19 cellular contexts compared by ENCODE assay signal in the genomic region with DNA sequence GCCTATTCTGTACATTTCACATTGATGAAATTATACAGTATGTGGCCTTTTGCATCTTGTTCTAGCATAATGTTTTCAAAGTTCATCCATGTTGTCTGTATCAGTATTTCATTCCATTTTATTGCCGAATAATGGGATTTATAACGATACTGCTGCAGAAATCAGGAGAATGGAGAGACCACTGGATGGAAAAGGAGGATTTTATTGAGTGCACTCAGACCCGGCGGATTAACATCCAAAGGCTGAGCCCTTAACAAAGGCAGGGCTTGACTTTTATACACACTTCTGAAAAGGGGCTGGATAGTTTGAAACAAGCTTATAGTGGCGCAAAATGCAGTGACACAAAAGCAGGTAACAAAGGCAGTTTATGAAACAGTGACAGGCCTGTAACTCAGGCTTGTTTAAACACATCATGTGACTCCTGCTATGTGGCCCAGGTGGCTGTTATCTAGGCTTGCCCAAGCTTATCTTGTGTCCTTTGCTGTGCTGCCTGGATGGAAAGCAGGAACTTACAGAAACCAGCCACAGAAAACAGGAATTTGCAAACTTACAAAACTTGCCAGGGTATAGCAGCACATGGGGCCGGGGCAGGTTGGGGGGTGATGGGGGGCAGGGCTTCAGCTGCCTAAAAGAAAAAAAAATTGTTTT. TPM values are rescaled to one million over a fixed set of nuclear protein-coding genes. Genes with fewer than 3 reads are reported as not detected.
DNase-seq lines count a peak whose midpoint lies in the region; ATAC-seq, FAIRE-seq and TF ChIP-seq lines count a peak whose summit lies in the region.
"Had no signal": no experiment of that assay in that cellular context is flagged by ENCODE, and none has a peak within 500 bp of the region (broad histone marks: within the 10 kb centered on the region; RNA-seq: fewer than 3 reads in every experiment).

No MANE protein-coding gene starts in this region.

- no peak for TF ChIP-seq CTCF in K562 (IDR thresholded peaks at IDR 0.05 in 2 of 3, conservative IDR thresholded peaks at IDR 0.05 in 1 of 3; ENCODE audit: insufficient read depth in 2 of 3, low read depth in 1 of 3, low read length in 3 of 3)

- no peak overlapping the region for H3K9ac ChIP-seq in Karpas-422 (ENCODE audit: low read length)
- no peak overlapping the region for H3K9ac ChIP-seq in K562 (ENCODE audit: insufficient read depth in 1 of 2, low read depth in 2 of 2, low read length in 2 of 2)

- H3K27me3 ChIP-seq in Karpas-422 (ENCODE audit: low read length) (no peaks in the 10 kb centered on the region), K562 (ENCODE audit: control insufficient read depth in 2 of 2, insufficient read depth in 2 of 2, low read length in 2 of 2) (no peaks in the 10 kb centered on the region)
- H3K27me3 ChIP-seq: gastroesophageal sphincter, testis had no signal

- BruUV-seq in K562 (replicated peaks; lab: Mats Ljungman, UMichigan): no TSS peak

- POLR2A ChIA-PET in K562 (lab: Yijun Ruan, JAX): no interaction called here

- TF ChIP-seq EP300 in K562 (IDR thresholded peaks at IDR 0.05; ENCODE audit: low read length): no peak

- in situ Hi-C loops in K562 (cut with MboI): no loop called here

- H3K9me1 ChIP-seq in K562 (ENCODE audit: control insufficient read depth, insufficient read depth, low read length): no peaks in the 10 kb centered on the region

- ATAC-seq in K562 (no peak), left lobe of liver (peak; percentile 54)
- ATAC-seq: gastroesophageal sphincter; naive thymus-derived CD8-positive, alpha-beta T cell had no signal

- intact Hi-C loops in K562 (cut with micrococcal nuclease): no loop called here

- H3K27ac ChIP-seq in Karpas-422 (ENCODE audit: low read length) (no peak overlapping the region), K562 (ENCODE audit: extremely low read depth, low read depth, low read length) (no peak overlapping the region)
- H3K27ac ChIP-seq: 22Rv1, gastroesophageal sphincter, testis had no signal

- H3K4me3 ChIP-seq in Karpas-422 (ENCODE audit: low read length) (no peak overlapping the region), K562 (no peak overlapping the region)
- H3K4me3 ChIP-seq: gastroesophageal sphincter, testis had no signal

- CTCF ChIA-PET in K562 (lab: Yijun Ruan, JAX; ENCODE audit: low intra/inter-chr PET ratio): no interaction called here

- H4K20me1 ChIP-seq in Karpas-422 (ENCODE audit: insufficient read depth, low read depth, low read length): no peaks in the 10 kb centered on the region
- H4K20me1 ChIP-seq in K562 (replicated peaks; ENCODE audit: control insufficient read depth, insufficient read depth, low read length): no peaks in the 10 kb centered on the region

- H3K9me3 ChIP-seq in Karpas-422 (ENCODE audit: low read length) (peaks cover 37% of the 10 kb centered on the region), K562 (replicated peaks; ENCODE audit: control insufficient read depth, insufficient read depth, low read depth, low read length) (peaks cover 26% of the 10 kb centered on the region)
- H3K9me3 ChIP-seq: testis had no signal

- 17% methylated on average over 6 of the region's 6 CpGs for WGBS in K562 (ENCODE audit: insufficient coverage, low coverage, missing lambda C conversion rate)

- FAIRE-seq in K562 (lab: Jason Lieb, UNC): no peak
- FAIRE-seq: TTC549 had no signal

- H3K4me1 ChIP-seq in Karpas-422 (ENCODE audit: low read length) (no peaks in the 10 kb centered on the region), K562 (replicated peaks in 1 of 2; ENCODE audit: control insufficient read depth in 2 of 2, insufficient read depth in 2 of 2, low read length in 2 of 2) (peaks cover 0 to 15% of the 10 kb centered on the region in 2 experiments; a peak in 2 of 5 replicates)
- H3K4me1 ChIP-seq: Caco-2, gastroesophageal sphincter had no signal

- DNase-seq in DMS 273 (lab: John Stamatoyannopoulos, UW; ENCODE audit: unreplicated experiment): peak; percentile 54
- no peak for DNase-seq in DMS 273 treated with DMSO at 0.1 percent for 48 hours (lab: John Stamatoyannopoulos, UW)
- peak; percentile 51 for DNase-seq in Karpas-422
- peak in 1 of 4 experiments; percentile 66 for DNase-seq in K562 (ENCODE audit: extremely low read depth in 1 of 4, low spot score in 3 of 4)
- no peak for DNase-seq in left lobe of liver (ENCODE audit: low spot score)
- no peak for DNase-seq in stimulated activated CD8-positive, alpha-beta memory T cell treated with anti-CD3 and anti-CD28 coated beads, Interleukin-4, amount 100 ng/mL, for 48 hours
- no peak for DNase-seq in OCI-M2 (lab: John Stamatoyannopoulos, UW; ENCODE audit: unreplicated experiment)
- no peak for DNase-seq in NCI-H510A treated with DMSO at 0.1 percent for 48 hours (lab: John Stamatoyannopoulos, UW)
- DNase-seq: activated naive CD8-positive, alpha-beta T cell treated with anti-CD3 and anti-CD28 coated beads, Interleukin-2, amount 10 ng/mL, durations not matched to agents 7 days and 5 days; cortex of kidney; naive thymus-derived CD8-positive, alpha-beta T cell; NCI-H1105; NCI-H526; SHP77; testis had no signal

- H3K4me2 ChIP-seq in Karpas-422 (ENCODE audit: low read depth, low read length, poor library complexity, severe bottlenecking): no peak overlapping the region
- H3K4me2 ChIP-seq in K562 (ENCODE audit: insufficient read depth, low read length): no peak overlapping the region

- no peaks in the 10 kb centered on the region for H3K36me3 ChIP-seq in Karpas-422 (ENCODE audit: insufficient read depth, low read length)
- no peaks in the 10 kb centered on the region for H3K36me3 ChIP-seq in K562 (ENCODE audit: control insufficient read depth, insufficient read depth, low read length)
- H3K36me3 ChIP-seq: gastroesophageal sphincter had no signal

- H2AFZ ChIP-seq in Karpas-422 (ENCODE audit: low read length): no peak overlapping the region
- H2AFZ ChIP-seq in K562 (ENCODE audit: low read depth, low read length): no peak overlapping the region

- H3K79me2 ChIP-seq in Karpas-422 (ENCODE audit: low read length): no peaks in the 10 kb centered on the region
- H3K79me2 ChIP-seq in K562 (ENCODE audit: control insufficient read depth, insufficient read depth, low read length): no peaks in the 10 kb centered on the region

- no peak for TF ChIP-seq RAD21 in K562 (CRISPR knock-in tag; conservative IDR thresholded peaks at IDR 0.05 in 1 of 2, IDR thresholded peaks at IDR 0.05 in 1 of 2)

- no peaks in the 10 kb centered on the region for H3K9me2 ChIP-seq in Karpas-422 (replicated peaks; ENCODE audit: insufficient read depth, low read length)

- TF ChIP-seq POLR2A in K562 (conservative IDR thresholded peaks at IDR 0.05): no peak

TF ChIP-seq in K562, 482 proteins besides CTCF, POLR2A, EP300 and RAD21 (continues in another document):
- TF ChIP-seq, protein P1, sequence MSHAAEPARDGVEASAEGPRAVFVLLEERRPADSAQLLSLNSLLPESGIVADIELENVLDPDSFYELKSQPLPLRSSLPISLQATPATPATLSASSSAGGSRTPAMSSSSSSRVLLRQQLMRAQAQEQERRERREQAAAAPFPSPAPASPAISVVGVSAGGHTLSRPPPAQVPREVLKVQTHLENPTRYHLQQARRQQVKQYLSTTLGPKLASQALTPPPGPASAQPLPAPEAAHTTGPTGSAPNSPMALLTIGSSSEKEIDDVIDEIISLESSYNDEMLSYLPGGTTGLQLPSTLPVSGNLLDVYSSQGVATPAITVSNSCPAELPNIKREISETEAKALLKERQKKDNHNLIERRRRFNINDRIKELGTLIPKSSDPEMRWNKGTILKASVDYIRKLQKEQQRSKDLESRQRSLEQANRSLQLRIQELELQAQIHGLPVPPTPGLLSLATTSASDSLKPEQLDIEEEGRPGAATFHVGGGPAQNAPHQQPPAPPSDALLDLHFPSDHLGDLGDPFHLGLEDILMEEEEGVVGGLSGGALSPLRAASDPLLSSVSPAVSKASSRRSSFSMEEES (CRISPR knock-in tag; IDR thresholded peaks at IDR 0.05): peak; percentile 78

RNA-seq across cellular contexts. Expression of a gene that starts 32.8 kb away (rescaled TPM):
- not detected in 2 replicates for total RNA-seq in Karpas-422 (2014; rRNA removed; shearing (Covaris generic); ENCODE audit: low replicate concordance)
- 10.7 and 19.3 TPM in 2 replicates for total RNA-seq in K562 (2011; cell fraction: chromatin; rRNA removed; ENCODE audit: low replicate concordance)
- 5.0 and 7.9 TPM in 2 replicates for total RNA-seq in K562 (2011; cell fraction: nucleolus; rRNA removed)
- total RNA-seq in K562 (2011; cell fraction: nucleoplasm; rRNA removed): 5.3 and 7.6 TPM in 2 replicates
- total RNA-seq in K562 (2014; rRNA removed): 0.41 TPM in 1 of 2 replicates, not detected in the other
- total RNA-seq in K562 (2014; rRNA removed; fragmentation: Illumina TruSeq; extraction: Trizol): 0.91 and 0.96 TPM in 2 replicates
- total RNA-seq in K562 (2015; rRNA removed; fragmentation: Illumina TruSeq; extraction: Trizol): 0.68 and 1.1 TPM in 2 replicates
- 0.69 and 2.5 TPM in 2 replicates for total RNA-seq in K562 (2021)
- 3.0 and 5.2 TPM in 2 replicates for polyA plus RNA-seq in K562 (2011; rRNA removed)
- polyA plus RNA-seq in K562 (2011; cell fraction: cytosol; rRNA removed): 0.94 and 2.5 TPM in 2 replicates
- polyA plus RNA-seq in K562 (2011; cell fraction: nucleus; rRNA removed): 5.0 and 6.3 TPM in 2 replicates
- 0.89 and 3.2 TPM in 2 replicates for polyA plus RNA-seq in K562 (2012)
- polyA plus RNA-seq in K562 (2014; fragmentation: Illumina TruSeq; extraction: Trizol): 0.15 and 0.42 TPM in 2 replicates
- polyA plus RNA-seq in K562 (2014; fragmentation: Nextera tagmentation; extraction: Ambion mirVana): under 1 TPM; 0.70 to 0.73 TPM
- polyA plus RNA-seq in K562 (2014; rRNA removed): 0.20 and 0.32 TPM in 2 replicates
- polyA minus RNA-seq in K562 (2011; rRNA and poly(A)+ RNA removed): 4.0 and 7.7 TPM in 2 replicates
- polyA minus RNA-seq in K562 (2011; cell fraction: cytosol; rRNA and poly(A)+ RNA removed): 1.1 TPM in 1 of 2 replicates, not detected in the other
- 6.7 and 7.4 TPM in 2 replicates for polyA minus RNA-seq in K562 (2011; cell fraction: nucleus; rRNA and poly(A)+ RNA removed)
- 1.8 TPM for total RNA-seq in left lobe of liver
- total RNA-seq: activated naive CD8-positive, alpha-beta T cell treated with anti-CD3 and anti-CD28 coated beads, Interleukin-2, amount 10 ng/mL, durations not matched to agents 7 days and 5 days; Caco-2; naive thymus-derived CD8-positive, alpha-beta T cell had no signal
- polyA plus RNA-seq: naive thymus-derived CD8-positive, alpha-beta T cell had no signal

Comparison
In these comparisons a context has a peak if more than half of its experiments do, and no peak if none do; other contexts are left out.
1. DNase-seq: peak in DMS 273 (single experiment) and Karpas-422 (single experiment); none in DMS 273 treated with DMSO at 0.1 percent for 48 hours (single experiment), left lobe of liver (single experiment), stimulated activated CD8-positive, alpha-beta memory T cell treated with anti-CD3 and anti-CD28 coated beads, Interleukin-4, amount 100 ng/mL, for 48 hours (single experiment), OCI-M2 (single experiment) and NCI-H510A treated with DMSO at 0.1 percent for 48 hours (single experiment).